8 cellular contexts compared by ENCODE assay signal in the genomic region with DNA sequence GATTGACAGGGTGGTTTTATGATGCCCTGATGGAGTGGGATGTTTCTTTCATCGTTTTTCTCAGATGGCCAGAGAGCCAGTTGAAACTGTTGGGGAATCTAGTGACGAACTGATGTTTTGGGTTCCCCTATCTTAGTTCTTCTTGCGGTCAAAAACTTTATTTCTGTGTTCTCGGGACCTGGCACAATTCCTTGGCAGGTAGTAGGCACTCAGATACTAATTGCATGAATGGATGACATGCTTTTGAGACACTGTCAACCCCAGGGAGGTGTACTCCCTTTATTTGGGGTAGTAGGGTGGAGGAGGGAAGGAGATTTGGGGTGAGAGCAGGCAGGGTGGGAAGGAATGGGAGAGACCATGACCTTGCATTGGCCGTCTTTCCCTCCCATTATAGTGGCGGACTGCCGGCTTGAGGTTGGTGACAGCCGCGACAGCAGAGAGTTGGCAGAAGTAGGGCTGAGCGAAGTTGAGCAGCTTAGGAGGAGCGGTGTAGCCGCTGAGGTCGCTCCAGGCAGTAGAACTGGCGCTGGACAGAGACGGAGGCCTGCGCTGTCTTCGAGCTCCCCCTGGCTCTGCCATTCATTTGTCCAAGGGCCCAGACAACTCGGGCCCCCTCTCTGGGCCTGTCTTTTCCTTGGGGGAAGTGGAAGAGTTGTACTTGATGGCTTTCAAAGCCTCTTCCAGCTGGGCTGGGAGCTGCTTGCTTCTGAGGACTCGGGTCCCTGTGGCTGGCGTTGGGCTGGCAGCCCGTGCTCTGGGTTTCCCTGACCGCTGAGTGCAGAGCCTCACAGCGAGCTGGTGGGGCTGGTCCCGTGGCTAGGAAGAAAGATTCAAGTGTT. TPM values are rescaled to one million over a fixed set of nuclear protein-coding genes. Genes with fewer than 3 reads are reported as not detected.
A peak's percentile ranks its signal among the peaks of the same experiment; 100 is the strongest.
DNase-seq lines count a peak whose midpoint lies in the region; ATAC-seq and TF ChIP-seq lines count a peak whose summit lies in the region.

No MANE protein-coding gene starts in this region.

- H3K9me3 ChIP-seq in Peyer's patch (no peaks in the 10 kb centered on the region), thoracic aorta (no peaks in the 10 kb centered on the region)

- H3K27ac ChIP-seq in Peyer's patch = peak overlapping the region in 1 of 4 donors; percentile 1
- H3K27ac ChIP-seq in thoracic aorta = no peak overlapping the region

- H3K36me3 ChIP-seq in Peyer's patch (no peaks in the 10 kb centered on the region), thoracic aorta (no peaks in the 10 kb centered on the region)

- CTCF ChIA-PET in MCF 10A (lab: Yijun Ruan, JAX) = interaction anchor here (0.5 to 1.2 kb wide), 3 partner anchors 9 to 163 kb away, joined by 3 to 7 read pairs (median 4); no protein-coding TSS in a partner anchor

- DNase-seq in GM12864 (ENCODE audit: low read depth) (no peak), Peyer's patch (peak; percentile 53 to 75 (median 71)), MCF 10A (ENCODE audit: unreplicated experiment) (no peak), lung microvascular endothelial cell (ENCODE audit: low read depth in 2 of 2) (peak; percentile 31 to 56), thoracic aorta (ENCODE audit: low spot score) (no peak), HuH-7.5 (ENCODE audit: low spot score) (no peak), SW480 (ENCODE audit: low spot score) (no peak)

- peak overlapping the region; percentile 74 for H3K4me3 Mint-ChIP-seq in MCF 10A (ENCODE audit: unreplicated experiment)

- no peak for ATAC-seq in thoracic aorta (ENCODE audit: insufficient number of reproducible peaks, low FRiP score, low read depth)
- no peak for ATAC-seq in HG03354 (IDR thresholded peaks at IDR 0.05; ENCODE audit: poor library complexity, severe bottlenecking, unreplicated experiment)

- no peaks in the 10 kb centered on the region for H3K27me3 ChIP-seq in Peyer's patch
- no peaks in the 10 kb centered on the region for H3K27me3 ChIP-seq in thoracic aorta (replicated peaks; ENCODE audit: insufficient read depth)

- peak overlapping the region; percentile 63 for H3K4me3 ChIP-seq in GM12864 (ENCODE audit: low read depth, low read length)
- peak overlapping the region; percentile 17 to 91 (median 50) for H3K4me3 ChIP-seq in Peyer's patch
- peak overlapping the region; percentile 70 for H3K4me3 ChIP-seq in thoracic aorta

- H3K27me3 Mint-ChIP-seq in MCF 10A (ENCODE audit: insufficient read depth, unreplicated experiment) = no peaks in the 10 kb centered on the region

- no peaks in the 10 kb centered on the region for H3K9me3 Mint-ChIP-seq in MCF 10A (ENCODE audit: unreplicated experiment)

- H3K27ac Mint-ChIP-seq in MCF 10A (ENCODE audit: low read depth, unreplicated experiment) = no peak overlapping the region

- no peak for TF ChIP-seq POLR2A in Peyer's patch (IDR thresholded peaks at IDR 0.05)

- TF ChIP-seq CTCF in GM12864 (IDR thresholded peaks at IDR 0.05; ENCODE audit: low read depth, low read length, missing control alignments) (no peak), Peyer's patch (IDR thresholded peaks at IDR 0.05) (peak in 4 of 6 experiments; percentile 25 to 51 (median 42)), MCF 10A (IDR thresholded peaks at IDR 0.05; ENCODE audit: unreplicated experiment) (no peak), thoracic aorta (IDR thresholded peaks at IDR 0.05) (no peak)

- H3K4me1 Mint-ChIP-seq in MCF 10A (ENCODE audit: insufficient read depth, unreplicated experiment) = peaks cover 52% of the 10 kb centered on the region

- POLR2A ChIA-PET in MCF 10A (lab: Yijun Ruan, JAX) = interaction anchor here (1.2 to 1.9 kb wide), 4 partner anchors 13 to 218 kb away, joined by 3 to 6 read pairs (median 4); partner anchors contain the start of gene MOB1A

- H3K4me1 ChIP-seq in Peyer's patch (peaks cover 0 to 44% (median 27%) of the 10 kb centered on the region in 4 donors), thoracic aorta (ENCODE audit: control insufficient read depth in 1 of 2, low read depth in 2 of 2) (peaks cover 18 to 51% of the 10 kb centered on the region in 2 donors)

- peaks cover 33% of the 10 kb centered on the region for H3K36me3 Mint-ChIP-seq in MCF 10A (ENCODE audit: insufficient read depth, unreplicated experiment)

- BruUV-seq in MCF 10A (replicated peaks; lab: Mats Ljungman, UMichigan) = no TSS peak

- intact Hi-C loops in MCF 10A (cut with micrococcal nuclease) = loop anchor here (10.0 kb wide), 1 partner anchor 133 kb away; no protein-coding TSS in a partner anchor

RNA-seq across cellular contexts. Expression of gene TET3, which starts 2.6 kb away (rescaled TPM):
- total RNA-seq in Peyer's patch (10 to 100 TPM; 18.2 to 38.7 (median 27.0) TPM), MCF 10A (2022) (15.0 and 17.5 TPM in 2 replicates), lung microvascular endothelial cell (3.1 and 4.0 TPM in 2 replicates), thoracic aorta (10 to 100 TPM in 1 of 2 donors, 1 to 10 TPM in 1; 8.7 to 15.8 TPM)

Comparison
In these comparisons a context has a peak if more than half of its experiments do, and no peak if none do; other contexts are left out.
1. DNase-seq: peak in Peyer's patch (3 of 3) and lung microvascular endothelial cell (2 of 2); none in GM12864 (single experiment), MCF 10A (single experiment), thoracic aorta (single experiment), HuH-7.5 (single experiment) and SW480 (single experiment).
2. CTCF ChIP-seq: peak in Peyer's patch (4 of 6); none in GM12864 (single experiment), MCF 10A (single experiment) and thoracic aorta (single experiment).
3. Peak in every context shown above with its lines, with median percentiles within 50 percentile points of each other: H3K4me3 ChIP-seq.